In the genomic region with DNA sequence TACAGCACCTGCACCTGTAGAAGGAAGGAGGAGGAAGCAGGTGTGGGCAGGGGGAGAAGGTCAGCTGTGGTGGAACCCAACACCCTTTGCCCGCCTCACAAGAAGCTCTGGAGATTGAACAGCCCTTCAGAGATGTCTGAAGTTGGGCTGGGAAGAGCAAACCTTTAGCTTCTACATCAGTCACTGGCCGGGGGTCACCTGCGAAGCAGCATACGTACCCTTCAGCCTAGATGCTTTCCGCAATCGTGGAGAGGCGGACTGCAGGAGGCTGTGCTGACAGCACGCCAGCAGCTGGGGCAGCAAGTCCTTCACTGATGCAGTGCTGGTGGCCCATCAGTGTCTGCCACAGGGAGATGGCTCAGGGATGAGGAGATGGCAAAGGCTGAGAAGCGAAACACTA, we compare ENCODE assay signal across 1 cellular context.
TF ChIP-seq lines count a peak whose summit lies in the region.

No MANE protein-coding gene starts in this region.

TF ChIP-seq in H1, 55 proteins besides CTCF, POLR2A, EP300 and RAD21:
- TF ChIP-seq CTBP2 (IDR thresholded peaks at IDR 0.05; ENCODE audit: borderline replicate concordance, insufficient read depth, insufficient read length, low read length): no peak
- no peak for TF ChIP-seq SP1 (IDR thresholded peaks at IDR 0.05; ENCODE audit: low read depth, low read length)
- TF ChIP-seq POLR2AphosphoS5 (IDR thresholded peaks at IDR 0.05; ENCODE audit: low read depth, low read length): no peak
- TF ChIP-seq, protein P1, sequence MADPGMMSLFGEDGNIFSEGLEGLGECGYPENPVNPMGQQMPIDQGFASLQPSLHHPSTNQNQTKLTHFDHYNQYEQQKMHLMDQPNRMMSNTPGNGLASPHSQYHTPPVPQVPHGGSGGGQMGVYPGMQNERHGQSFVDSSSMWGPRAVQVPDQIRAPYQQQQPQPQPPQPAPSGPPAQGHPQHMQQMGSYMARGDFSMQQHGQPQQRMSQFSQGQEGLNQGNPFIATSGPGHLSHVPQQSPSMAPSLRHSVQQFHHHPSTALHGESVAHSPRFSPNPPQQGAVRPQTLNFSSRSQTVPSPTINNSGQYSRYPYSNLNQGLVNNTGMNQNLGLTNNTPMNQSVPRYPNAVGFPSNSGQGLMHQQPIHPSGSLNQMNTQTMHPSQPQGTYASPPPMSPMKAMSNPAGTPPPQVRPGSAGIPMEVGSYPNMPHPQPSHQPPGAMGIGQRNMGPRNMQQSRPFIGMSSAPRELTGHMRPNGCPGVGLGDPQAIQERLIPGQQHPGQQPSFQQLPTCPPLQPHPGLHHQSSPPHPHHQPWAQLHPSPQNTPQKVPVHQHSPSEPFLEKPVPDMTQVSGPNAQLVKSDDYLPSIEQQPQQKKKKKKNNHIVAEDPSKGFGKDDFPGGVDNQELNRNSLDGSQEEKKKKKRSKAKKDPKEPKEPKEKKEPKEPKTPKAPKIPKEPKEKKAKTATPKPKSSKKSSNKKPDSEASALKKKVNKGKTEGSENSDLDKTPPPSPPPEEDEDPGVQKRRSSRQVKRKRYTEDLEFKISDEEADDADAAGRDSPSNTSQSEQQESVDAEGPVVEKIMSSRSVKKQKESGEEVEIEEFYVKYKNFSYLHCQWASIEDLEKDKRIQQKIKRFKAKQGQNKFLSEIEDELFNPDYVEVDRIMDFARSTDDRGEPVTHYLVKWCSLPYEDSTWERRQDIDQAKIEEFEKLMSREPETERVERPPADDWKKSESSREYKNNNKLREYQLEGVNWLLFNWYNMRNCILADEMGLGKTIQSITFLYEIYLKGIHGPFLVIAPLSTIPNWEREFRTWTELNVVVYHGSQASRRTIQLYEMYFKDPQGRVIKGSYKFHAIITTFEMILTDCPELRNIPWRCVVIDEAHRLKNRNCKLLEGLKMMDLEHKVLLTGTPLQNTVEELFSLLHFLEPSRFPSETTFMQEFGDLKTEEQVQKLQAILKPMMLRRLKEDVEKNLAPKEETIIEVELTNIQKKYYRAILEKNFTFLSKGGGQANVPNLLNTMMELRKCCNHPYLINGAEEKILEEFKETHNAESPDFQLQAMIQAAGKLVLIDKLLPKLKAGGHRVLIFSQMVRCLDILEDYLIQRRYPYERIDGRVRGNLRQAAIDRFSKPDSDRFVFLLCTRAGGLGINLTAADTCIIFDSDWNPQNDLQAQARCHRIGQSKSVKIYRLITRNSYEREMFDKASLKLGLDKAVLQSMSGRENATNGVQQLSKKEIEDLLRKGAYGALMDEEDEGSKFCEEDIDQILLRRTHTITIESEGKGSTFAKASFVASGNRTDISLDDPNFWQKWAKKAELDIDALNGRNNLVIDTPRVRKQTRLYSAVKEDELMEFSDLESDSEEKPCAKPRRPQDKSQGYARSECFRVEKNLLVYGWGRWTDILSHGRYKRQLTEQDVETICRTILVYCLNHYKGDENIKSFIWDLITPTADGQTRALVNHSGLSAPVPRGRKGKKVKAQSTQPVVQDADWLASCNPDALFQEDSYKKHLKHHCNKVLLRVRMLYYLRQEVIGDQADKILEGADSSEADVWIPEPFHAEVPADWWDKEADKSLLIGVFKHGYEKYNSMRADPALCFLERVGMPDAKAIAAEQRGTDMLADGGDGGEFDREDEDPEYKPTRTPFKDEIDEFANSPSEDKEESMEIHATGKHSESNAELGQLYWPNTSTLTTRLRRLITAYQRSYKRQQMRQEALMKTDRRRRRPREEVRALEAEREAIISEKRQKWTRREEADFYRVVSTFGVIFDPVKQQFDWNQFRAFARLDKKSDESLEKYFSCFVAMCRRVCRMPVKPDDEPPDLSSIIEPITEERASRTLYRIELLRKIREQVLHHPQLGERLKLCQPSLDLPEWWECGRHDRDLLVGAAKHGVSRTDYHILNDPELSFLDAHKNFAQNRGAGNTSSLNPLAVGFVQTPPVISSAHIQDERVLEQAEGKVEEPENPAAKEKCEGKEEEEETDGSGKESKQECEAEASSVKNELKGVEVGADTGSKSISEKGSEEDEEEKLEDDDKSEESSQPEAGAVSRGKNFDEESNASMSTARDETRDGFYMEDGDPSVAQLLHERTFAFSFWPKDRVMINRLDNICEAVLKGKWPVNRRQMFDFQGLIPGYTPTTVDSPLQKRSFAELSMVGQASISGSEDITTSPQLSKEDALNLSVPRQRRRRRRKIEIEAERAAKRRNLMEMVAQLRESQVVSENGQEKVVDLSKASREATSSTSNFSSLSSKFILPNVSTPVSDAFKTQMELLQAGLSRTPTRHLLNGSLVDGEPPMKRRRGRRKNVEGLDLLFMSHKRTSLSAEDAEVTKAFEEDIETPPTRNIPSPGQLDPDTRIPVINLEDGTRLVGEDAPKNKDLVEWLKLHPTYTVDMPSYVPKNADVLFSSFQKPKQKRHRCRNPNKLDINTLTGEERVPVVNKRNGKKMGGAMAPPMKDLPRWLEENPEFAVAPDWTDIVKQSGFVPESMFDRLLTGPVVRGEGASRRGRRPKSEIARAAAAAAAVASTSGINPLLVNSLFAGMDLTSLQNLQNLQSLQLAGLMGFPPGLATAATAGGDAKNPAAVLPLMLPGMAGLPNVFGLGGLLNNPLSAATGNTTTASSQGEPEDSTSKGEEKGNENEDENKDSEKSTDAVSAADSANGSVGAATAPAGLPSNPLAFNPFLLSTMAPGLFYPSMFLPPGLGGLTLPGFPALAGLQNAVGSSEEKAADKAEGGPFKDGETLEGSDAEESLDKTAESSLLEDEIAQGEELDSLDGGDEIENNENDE (IDR thresholded peaks at IDR 0.05; ENCODE audit: insufficient replicate concordance, low read length): no peak
- TF ChIP-seq SP2 (IDR thresholded peaks at IDR 0.05; ENCODE audit: low read length): no peak
- TF ChIP-seq, protein P2, sequence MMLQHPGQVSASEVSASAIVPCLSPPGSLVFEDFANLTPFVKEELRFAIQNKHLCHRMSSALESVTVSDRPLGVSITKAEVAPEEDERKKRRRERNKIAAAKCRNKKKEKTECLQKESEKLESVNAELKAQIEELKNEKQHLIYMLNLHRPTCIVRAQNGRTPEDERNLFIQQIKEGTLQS (IDR thresholded peaks at IDR 0.05; ENCODE audit: insufficient read depth, low read depth, low read length): no peak
